1 cellular context compared by ENCODE assay signal in genomic region chr12:13071305-13072280, GRCh38.
TF ChIP-seq lines count a peak whose summit lies in the region.

No MANE protein-coding gene starts in this region.

TF ChIP-seq in K562, 482 proteins besides CTCF, POLR2A, EP300 and RAD21:
- TF ChIP-seq THRA (IDR thresholded peaks at IDR 0.05) (no peak), NCOA6 (IDR thresholded peaks at IDR 0.05) (no peak), MAFF (IDR thresholded peaks at IDR 0.05; ENCODE audit: low read length) (peak; percentile 18; the same call in 1 of the 2 replicates), ARID2 (IDR thresholded peaks at IDR 0.05) (no peak), ZNF174 (CRISPR knock-in tag; IDR thresholded peaks at IDR 0.05) (no peak), L3MBTL2 (IDR thresholded peaks at IDR 0.05) (0 out of 2 replicates have a peak, but pooled peaks have one; percentile 19), PKNOX1 (IDR thresholded peaks at IDR 0.05) (no peak), NFE2 (IDR thresholded peaks at IDR 0.05; ENCODE audit: low read depth) (peak; percentile 73), HMG20B (CRISPR knock-in tag; IDR thresholded peaks at IDR 0.05) (no peak), MAFG (tag; conservative IDR thresholded peaks at IDR 0.05) (peak; percentile 51; the same call in 1 of the 2 replicates), ZNF316 (IDR thresholded peaks at IDR 0.05) (peak; percentile 86), C11orf30 (IDR thresholded peaks at IDR 0.05; ENCODE audit: low read depth) (peak; percentile 80)
